In the genomic region with DNA sequence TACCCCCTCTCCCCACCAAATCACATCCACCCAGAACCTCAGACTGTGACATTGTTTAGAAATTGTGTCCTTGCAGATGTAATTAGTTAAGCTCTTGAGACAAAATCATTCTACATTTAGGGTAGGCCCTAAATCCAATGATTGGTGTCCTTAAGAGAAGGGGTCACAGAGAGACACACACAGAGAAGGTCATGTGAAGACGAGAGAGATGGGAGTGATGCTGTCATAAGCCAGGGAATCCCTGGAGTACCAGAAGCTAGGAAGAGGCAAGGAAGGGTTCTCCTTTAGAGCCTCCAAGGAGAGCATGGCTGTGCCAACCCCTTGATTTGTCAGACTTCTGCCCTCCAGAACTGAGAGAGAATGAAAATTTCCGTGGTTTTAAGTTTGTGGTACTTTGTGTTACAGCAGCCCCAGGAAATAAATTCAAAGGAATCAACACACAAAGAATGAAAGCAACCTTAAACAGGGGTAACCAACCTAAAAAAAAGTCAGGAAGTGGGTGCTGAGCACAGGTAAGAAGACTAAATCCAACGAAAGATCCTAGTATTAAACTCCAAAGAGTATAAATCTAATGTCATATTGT, we compare ENCODE assay signal across 24 cellular contexts. TPM values are rescaled to one million over a fixed set of nuclear protein-coding genes. Genes with fewer than 3 reads are reported as not detected.
DNase-seq lines count a peak whose midpoint lies in the region; ATAC-seq, FAIRE-seq and TF ChIP-seq lines count a peak whose summit lies in the region.
"Had no signal": no experiment of that assay in that cellular context is flagged by ENCODE, and none has a peak within 500 bp of the region (broad histone marks: within the 10 kb centered on the region; RNA-seq: fewer than 3 reads in every experiment).

No MANE protein-coding gene starts in this region.

- H3K36me3 Mint-ChIP-seq in activated CD4-positive, alpha-beta T cell treated with anti-CD3 and anti-CD28 coated beads for 36 hours (ENCODE audit: low read depth): peaks cover 8% of the 10 kb centered on the region
- H3K36me3 Mint-ChIP-seq in activated T-cell treated with anti-CD3 and anti-CD28 coated beads, Interleukin-2, amount 50 U/mL, for 72 hours (ENCODE audit: insufficient read depth in 2 of 2): peaks cover 6 to 12% of the 10 kb centered on the region in 2 donors
- peaks cover 5% of the 10 kb centered on the region for H3K36me3 Mint-ChIP-seq in natural killer cell
- H3K36me3 Mint-ChIP-seq: type B pancreatic cell had no signal

- peak; percentile 21 for DNase-seq in activated CD4-positive, alpha-beta T cell treated with anti-CD3 and anti-CD28 coated beads for 36 hours
- no peak for DNase-seq in activated CD4-positive, alpha-beta T cell treated with anti-CD3 and anti-CD28 coated beads for 4 hours
- DNase-seq in activated T-cell treated with anti-CD3 and anti-CD28 coated beads, Interleukin-2, amount 50 U/mL, for 72 hours: peak in 1 of 2 donors; percentile 46
- DNase-seq in natural killer cell (no peak), HCEC 1CT (no peak), kidney (no peak)
- DNase-seq: COR-L47; heart right ventricle; Kasumi-1; left ventricle myocardium superior; NCI-H1105; NCI-H526 treated with DMSO at 0.1 percent for 48 hours; stimulated activated CD4-positive, alpha-beta T cell treated with anti-CD3 and anti-CD28 coated beads, Interleukin-4, amount 100 ng/mL, for 24 hours had no signal

- H2AFZ ChIP-seq in KMS-11 (ENCODE audit: low read depth): peak overlapping the region; percentile 42; the same call in 1 of the 2 replicates

- peaks cover 0 to 4% of the 10 kb centered on the region in 2 donors for H3K9me3 ChIP-seq in kidney (ENCODE audit: control insufficient read depth in 1 of 2, low read length in 2 of 2)

- H3K4me1 ChIP-seq in KMS-11 (ENCODE audit: low read depth, poor library complexity, severe bottlenecking) (peaks cover 99% of the 10 kb centered on the region), kidney (ENCODE audit: control insufficient read depth in 1 of 2, insufficient read depth in 1 of 2, low read depth in 1 of 2, low read length in 2 of 2) (no peaks in the 10 kb centered on the region)
- H3K4me1 ChIP-seq: heart right ventricle had no signal

- H3K4me2 ChIP-seq in KMS-11: peak overlapping the region; percentile 39; the same call in 1 of the 2 replicates
- H3K4me2 ChIP-seq: smooth muscle cell had no signal

- CTCF ChIA-PET in activated CD4-positive, alpha-beta T cell treated with anti-CD3 and anti-CD28 coated beads for 36 hours (lab: Charles Lee): interaction anchor here (0.6 to 1.7 kb wide), 5 partner anchors 9 to 985 kb away, joined by 3 to 6 read pairs (median 3); no protein-coding TSS in a partner anchor

- intact Hi-C loops in activated CD4-positive, alpha-beta T cell treated with anti-CD3 and anti-CD28 coated beads for 36 hours (cut with DNase I, micrococcal nuclease): loop anchor here (1.0 to 10.0 kb wide), 2 partner anchors 9 to 455 kb away; no protein-coding TSS in a partner anchor
- intact Hi-C loops in natural killer cell (cut with micrococcal nuclease): loop anchor here (10.0 kb wide), 1 partner anchor 1315 kb away; no protein-coding TSS in a partner anchor
- intact Hi-C loops in kidney (cut with DNase I): no loop called here

- H3K4me3 ChIP-seq in KMS-11 (IDR thresholded peaks at IDR 0.05; ENCODE audit: insufficient read depth, low read depth, low read length): no peak overlapping the region
- H3K4me3 ChIP-seq in kidney (ENCODE audit: low read length in 2 of 2): no peak overlapping the region
- H3K4me3 ChIP-seq: heart right ventricle, smooth muscle cell had no signal

- no peaks in the 10 kb centered on the region for H3K27me3 ChIP-seq in KMS-11 (ENCODE audit: insufficient read depth, low read depth)
- H3K27me3 ChIP-seq: heart right ventricle had no signal

- no peaks in the 10 kb centered on the region for H3K27me3 Mint-ChIP-seq in activated CD4-positive, alpha-beta T cell treated with anti-CD3 and anti-CD28 coated beads for 36 hours
- no peaks in the 10 kb centered on the region for H3K27me3 Mint-ChIP-seq in activated T-cell treated with anti-CD3 and anti-CD28 coated beads, Interleukin-2, amount 50 U/mL, for 72 hours (ENCODE audit: low read depth)
- no peaks in the 10 kb centered on the region for H3K27me3 Mint-ChIP-seq in natural killer cell (ENCODE audit: low read depth in 2 of 2)
- H3K27me3 Mint-ChIP-seq: central memory CD8-positive, alpha-beta T cell; type B pancreatic cell had no signal

- H3K9ac ChIP-seq in KMS-11 (no peak overlapping the region), kidney (ENCODE audit: low read length in 2 of 2) (no peak overlapping the region)

- H3K4me3 Mint-ChIP-seq in activated CD4-positive, alpha-beta T cell treated with anti-CD3 and anti-CD28 coated beads for 36 hours: no peak overlapping the region
- H3K4me3 Mint-ChIP-seq in activated T-cell treated with anti-CD3 and anti-CD28 coated beads, Interleukin-2, amount 50 U/mL, for 72 hours: peak overlapping the region; percentile 37 to 49
- peak overlapping the region; percentile 15 for H3K4me3 Mint-ChIP-seq in natural killer cell
- H3K4me3 Mint-ChIP-seq: central memory CD8-positive, alpha-beta T cell; type B pancreatic cell had no signal

- peak overlapping the region; percentile 82 for H3K27ac Mint-ChIP-seq in activated CD4-positive, alpha-beta T cell treated with anti-CD3 and anti-CD28 coated beads for 36 hours
- peak overlapping the region; percentile 93 for H3K27ac Mint-ChIP-seq in activated T-cell treated with anti-CD3 and anti-CD28 coated beads, Interleukin-2, amount 50 U/mL, for 72 hours
- H3K27ac Mint-ChIP-seq in natural killer cell: peak overlapping the region; percentile 44 to 61
- H3K27ac Mint-ChIP-seq: type B pancreatic cell had no signal

- TF ChIP-seq CTCF in KMS-11 (conservative IDR thresholded peaks at IDR 0.05; ENCODE audit: low read depth, low read length) (no peak), natural killer cell (IDR thresholded peaks at IDR 0.05) (no peak), kidney (IDR thresholded peaks at IDR 0.05; ENCODE audit: borderline replicate concordance, extremely low read depth, insufficient read depth) (no peak)

- H3K9me3 Mint-ChIP-seq in activated CD4-positive, alpha-beta T cell treated with anti-CD3 and anti-CD28 coated beads for 36 hours (ENCODE audit: low read depth): peaks cover 4% of the 10 kb centered on the region
- peaks cover 4 to 6% of the 10 kb centered on the region in 2 donors for H3K9me3 Mint-ChIP-seq in activated T-cell treated with anti-CD3 and anti-CD28 coated beads, Interleukin-2, amount 50 U/mL, for 72 hours
- peaks cover 3 to 5% of the 10 kb centered on the region in 2 donors for H3K9me3 Mint-ChIP-seq in natural killer cell
- H3K9me3 Mint-ChIP-seq: central memory CD8-positive, alpha-beta T cell had no signal

- ATAC-seq in activated CD4-positive, alpha-beta T cell treated with anti-CD3 and anti-CD28 coated beads for 36 hours: peak; percentile 82
- peak; percentile 76 to 82 for ATAC-seq in activated T-cell treated with anti-CD3 and anti-CD28 coated beads, Interleukin-2, amount 50 U/mL, for 72 hours (replicated peaks in 1 of 2)
- ATAC-seq in natural killer cell: no peak
- no peak for ATAC-seq in GM18907 (IDR thresholded peaks at IDR 0.05; ENCODE audit: unreplicated experiment)
- ATAC-seq: HCT116, heart right ventricle, left ventricle myocardium superior had no signal

- H4K20me1 ChIP-seq in KMS-11 (ENCODE audit: insufficient read depth): no peaks in the 10 kb centered on the region

- peaks cover 72% of the 10 kb centered on the region for H3K4me1 Mint-ChIP-seq in activated CD4-positive, alpha-beta T cell treated with anti-CD3 and anti-CD28 coated beads for 36 hours
- H3K4me1 Mint-ChIP-seq in activated T-cell treated with anti-CD3 and anti-CD28 coated beads, Interleukin-2, amount 50 U/mL, for 72 hours (ENCODE audit: low read depth): peaks cover 100% of the 10 kb centered on the region
- peaks cover 69 to 71% of the 10 kb centered on the region in 2 donors for H3K4me1 Mint-ChIP-seq in natural killer cell

- H3K27ac ChIP-seq in KMS-11 (peak overlapping the region; percentile 58), kidney (ENCODE audit: low read depth in 2 of 2, low read length in 2 of 2) (no peak overlapping the region)
- H3K27ac ChIP-seq: 22Rv1, heart right ventricle had no signal

- FAIRE-seq in kidney (lab: Jason Lieb, UNC): no peak
- FAIRE-seq: TTC549 had no signal

- POLR2A ChIA-PET in activated CD4-positive, alpha-beta T cell treated with anti-CD3 and anti-CD28 coated beads for 36 hours (lab: Charles Lee): interaction anchor here (1.5 kb wide), 1 partner anchor 9 kb away, joined by 6 read pairs; no protein-coding TSS in a partner anchor

- H3K36me3 ChIP-seq in KMS-11 (ENCODE audit: insufficient read depth) (no peaks in the 10 kb centered on the region), kidney (ENCODE audit: control insufficient read depth in 1 of 2, insufficient read depth in 2 of 2, low read length in 2 of 2) (no peaks in the 10 kb centered on the region)
- H3K36me3 ChIP-seq: heart right ventricle had no signal

- H3K79me2 ChIP-seq in KMS-11 (ENCODE audit: insufficient read depth, low read depth): no peaks in the 10 kb centered on the region

RNA-seq across cellular contexts. Expression of gene TIMD4, which starts 33.6 kb away (rescaled TPM):
- total RNA-seq in activated CD4-positive, alpha-beta T cell treated with anti-CD3 and anti-CD28 coated beads for 36 hours: 1 to 10 TPM; 2.3 to 3.5 TPM
- 10 to 100 TPM in 1 of 2 donors, 1 to 10 TPM in 1; 7.3 to 10.6 TPM for total RNA-seq in activated T-cell treated with anti-CD3 and anti-CD28 coated beads, Interleukin-2, amount 50 U/mL, for 72 hours
- 1 to 10 TPM; 2.6 to 3.6 (median 3.0) TPM for total RNA-seq in natural killer cell
- total RNA-seq in kidney: 8.0 TPM
- 2.3 TPM for polyA plus RNA-seq in kidney (ENCODE audit: insufficient read depth, low read depth, low replicate concordance)
- total RNA-seq: fibroblast of villous mesenchyme, HT1080, left ventricle myocardium superior, pulmonary artery endothelial cell, smooth muscle cell had no signal
- polyA plus RNA-seq: smooth muscle cell had no signal

Comparison
In these comparisons a context has a peak if more than half of its experiments do, and no peak if none do; other contexts are left out.
1. ATAC-seq: peak in activated CD4-positive, alpha-beta T cell treated with anti-CD3 and anti-CD28 coated beads for 36 hours (single experiment) and activated T-cell treated with anti-CD3 and anti-CD28 coated beads, Interleukin-2, amount 50 U/mL, for 72 hours (2 of 2); none in natural killer cell (0 of 3) and GM18907 (single experiment).
2. Peak in every context shown above with its lines, with median percentiles within 50 percentile points of each other: H3K27ac Mint-ChIP-seq.